In genomic region chr18:8538935-8539334, GRCh38 we compare ENCODE assay signal across 23 cellular contexts.
"Had no signal": no experiment of that assay in that cellular context is flagged by ENCODE, and none has a peak within 500 bp of the region (broad histone marks: within the 10 kb centered on the region; RNA-seq: fewer than 3 reads in every experiment).

No MANE protein-coding gene starts in this region.

- ATAC-seq: activated CD8-positive, alpha-beta memory T cell treated with anti-CD3 and anti-CD28 coated beads, Interleukin-2, amount 10 ng/mL, durations not matched to agents 7 days and 5 days; activated T-helper 17 cell treated with anti-CD3 and anti-CD28 coated beads, Interleukin-2, amount 50 U/mL, for 72 hours; gastroesophageal sphincter; heart right ventricle; naive thymus-derived CD4-positive, alpha-beta T cell; psoas muscle; right cardiac atrium had no signal

- H3K4me1 ChIP-seq: esophagus muscularis mucosa, gastroesophageal sphincter, heart right ventricle, psoas muscle, stomach, vagina had no signal

- H3K36me3 Mint-ChIP-seq: activated CD8-positive, alpha-beta memory T cell treated with anti-CD3 and anti-CD28 coated beads, Interleukin-2, amount 10 ng/mL, durations not matched to agents 7 days and 5 days; activated naive CD8-positive, alpha-beta T cell treated with anti-CD3 and anti-CD28 coated beads for 36 hours; immature natural killer cell; naive thymus-derived CD4-positive, alpha-beta T cell had no signal

- DNase-seq: activated CD4-positive, alpha-beta memory T cell treated with anti-CD3 and anti-CD28 coated beads, Interleukin-2, amount 10 ng/mL, durations not matched to agents 7 days and 5 days; activated CD4-positive, alpha-beta T cell treated with anti-CD3 and anti-CD28 coated beads for 4 hours; activated CD8-positive, alpha-beta memory T cell treated with anti-CD3 and anti-CD28 coated beads, Interleukin-2, amount 10 ng/mL, durations not matched to agents 7 days and 5 days; activated naive CD4-positive, alpha-beta T cell; activated naive CD8-positive, alpha-beta T cell treated with anti-CD3 and anti-CD28 coated beads for 36 hours; activated T-cell treated with anti-CD3 and anti-CD28 coated beads, Interleukin-2, amount 50 U/mL, for 1 hour; amniotic stem cell; effector CD4-positive, alpha-beta T cell; heart right ventricle; immature natural killer cell; mesenchymal stem cell; naive thymus-derived CD4-positive, alpha-beta T cell; ovary; psoas muscle; right cardiac atrium; stomach; trophoblast cell had no signal

- H3K4me3 Mint-ChIP-seq: activated CD4-positive, alpha-beta memory T cell treated with anti-CD3 and anti-CD28 coated beads, Interleukin-2, amount 10 ng/mL, durations not matched to agents 7 days and 5 days; activated CD8-positive, alpha-beta memory T cell treated with anti-CD3 and anti-CD28 coated beads, Interleukin-2, amount 10 ng/mL, durations not matched to agents 7 days and 5 days; activated naive CD8-positive, alpha-beta T cell treated with anti-CD3 and anti-CD28 coated beads for 36 hours; activated T-helper 17 cell treated with anti-CD3 and anti-CD28 coated beads, Interleukin-2, amount 50 U/mL, for 72 hours; immature natural killer cell; naive thymus-derived CD4-positive, alpha-beta T cell had no signal

- H3K9me3 Mint-ChIP-seq: activated CD4-positive, alpha-beta memory T cell treated with anti-CD3 and anti-CD28 coated beads, Interleukin-2, amount 10 ng/mL, durations not matched to agents 7 days and 5 days; immature natural killer cell had no signal

- FAIRE-seq: TTC549 had no signal

- H3K4me3 ChIP-seq: esophagus muscularis mucosa, gastroesophageal sphincter, heart right ventricle, ovary, psoas muscle, skin epidermis, stomach, vagina had no signal

- H3K27me3 ChIP-seq: esophagus muscularis mucosa, gastroesophageal sphincter, heart right ventricle, ovary, stomach, vagina had no signal

- H3K27ac ChIP-seq: esophagus muscularis mucosa, gastroesophageal sphincter, heart right ventricle, ovary, psoas muscle, skin epidermis, stomach, vagina had no signal

- H3K27ac Mint-ChIP-seq: activated CD4-positive, alpha-beta memory T cell treated with anti-CD3 and anti-CD28 coated beads, Interleukin-2, amount 10 ng/mL, durations not matched to agents 7 days and 5 days; activated CD8-positive, alpha-beta memory T cell treated with anti-CD3 and anti-CD28 coated beads, Interleukin-2, amount 10 ng/mL, durations not matched to agents 7 days and 5 days; activated naive CD8-positive, alpha-beta T cell treated with anti-CD3 and anti-CD28 coated beads for 36 hours; activated T-helper 17 cell treated with anti-CD3 and anti-CD28 coated beads, Interleukin-2, amount 50 U/mL, for 72 hours; immature natural killer cell; naive thymus-derived CD4-positive, alpha-beta T cell had no signal

- H3K36me3 ChIP-seq: esophagus muscularis mucosa, gastroesophageal sphincter, heart right ventricle, ovary, stomach, vagina had no signal

- H3K4me1 Mint-ChIP-seq: activated CD4-positive, alpha-beta memory T cell treated with anti-CD3 and anti-CD28 coated beads, Interleukin-2, amount 10 ng/mL, durations not matched to agents 7 days and 5 days; activated CD8-positive, alpha-beta memory T cell treated with anti-CD3 and anti-CD28 coated beads, Interleukin-2, amount 10 ng/mL, durations not matched to agents 7 days and 5 days; activated naive CD8-positive, alpha-beta T cell treated with anti-CD3 and anti-CD28 coated beads for 36 hours; activated T-helper 17 cell treated with anti-CD3 and anti-CD28 coated beads, Interleukin-2, amount 50 U/mL, for 72 hours; immature natural killer cell; naive thymus-derived CD4-positive, alpha-beta T cell had no signal

- H3K9me3 ChIP-seq: esophagus muscularis mucosa, gastroesophageal sphincter, heart right ventricle, ovary, psoas muscle, stomach, vagina had no signal
